Comparison of ENCODE assay signal across 8 cellular contexts in the genomic region with DNA sequence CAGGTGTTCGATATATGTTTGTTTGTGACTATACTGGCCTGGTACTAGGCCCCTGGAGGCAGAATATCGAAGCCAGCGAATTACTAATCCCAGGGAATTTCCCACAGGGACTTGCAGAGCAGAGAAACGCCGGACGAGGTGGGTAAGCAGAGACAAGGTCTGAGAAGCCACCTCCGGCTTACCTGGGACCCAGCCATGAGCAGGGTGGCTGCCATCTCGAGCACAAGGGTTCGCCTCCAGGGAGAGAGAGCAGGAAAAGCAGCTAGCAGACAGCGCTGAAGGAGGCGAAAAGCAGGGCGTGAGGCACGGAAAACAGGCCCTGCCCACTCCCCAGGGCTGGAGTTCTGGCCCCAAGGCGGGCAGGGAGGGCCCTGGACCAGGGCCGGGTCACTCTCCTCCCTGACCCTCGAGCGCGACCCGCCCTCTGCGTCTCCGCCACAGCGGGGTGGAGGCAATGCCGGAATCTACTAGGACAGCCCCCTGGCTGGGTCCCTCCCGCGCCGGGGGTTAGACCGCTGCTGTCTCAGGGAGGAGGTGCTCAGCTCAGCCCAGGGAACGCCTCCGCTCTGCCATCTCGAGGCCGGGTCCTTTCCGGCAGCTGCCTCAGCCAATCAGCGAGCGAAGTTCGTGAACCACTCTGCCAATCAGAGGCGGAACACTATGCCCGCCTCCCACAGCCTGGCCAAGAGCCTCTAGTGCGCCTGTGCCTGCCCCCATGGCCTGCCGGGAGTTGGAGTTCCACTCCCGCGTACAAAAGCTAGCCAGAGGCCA. TPM values are rescaled to one million over a fixed set of nuclear protein-coding genes. Genes with fewer than 3 reads are reported as not detected.
A peak's percentile ranks its signal among the peaks of the same experiment; 100 is the strongest.
DNase-seq lines count a peak whose midpoint lies in the region; ATAC-seq and TF ChIP-seq lines count a peak whose summit lies in the region.

No MANE protein-coding gene starts in this region.

- H3K27ac ChIP-seq in rectal smooth muscle tissue (ENCODE audit: low read depth, low read length) = peak overlapping the region; percentile 96
- H3K27ac ChIP-seq in aorta (ENCODE audit: low read depth in 1 of 2, low read length in 2 of 2) = peak overlapping the region in 1 of 2 donors; percentile 93

- H3K9me3 ChIP-seq in aorta (ENCODE audit: control insufficient read depth, low read length) = no peaks in the 10 kb centered on the region

- WGBS in aorta, 2 donors = 0 to 1% methylated on average over 37 to 41 of the region's 41 CpGs

- DNase-seq in NCI-H2029 (lab: John Stamatoyannopoulos, UW) (peak; percentile 96), T-helper 9 cell (peak; percentile 93), astrocyte of the cerebellum (ENCODE audit: low read depth) (peak; percentile 96), hepatic stellate cell (ENCODE audit: low spot score) (peak; percentile 99), aorta (peak; percentile 99)

- H3K36me3 ChIP-seq in rectal smooth muscle tissue (ENCODE audit: control insufficient read depth, insufficient read depth, low read length) (peaks cover 12% of the 10 kb centered on the region), aorta (ENCODE audit: control insufficient read depth in 1 of 2, insufficient read depth in 2 of 2, low read length in 1 of 2) (peaks cover 0 to under 1% of the 10 kb centered on the region in 2 donors)

- intact Hi-C loops in aorta (cut with DNase I) = loop anchor here in 1 of 2 donors (1.0 to 5.0 kb wide), 2 partner anchors 24 to 34 kb away; a partner anchor contains a TSS

- no peaks in the 10 kb centered on the region for H3K27me3 ChIP-seq in rectal smooth muscle tissue (ENCODE audit: control insufficient read depth, insufficient read depth, low read length)
- no peaks in the 10 kb centered on the region for H3K27me3 ChIP-seq in aorta (ENCODE audit: control insufficient read depth in 1 of 2, insufficient read depth in 2 of 2, low read length in 1 of 2)

- H3K4me3 ChIP-seq in astrocyte of the cerebellum (ENCODE audit: low read depth, low read length) (peak overlapping the region; percentile 87), rectal smooth muscle tissue (ENCODE audit: low read length) (peak overlapping the region; percentile 94), aorta (ENCODE audit: low read length in 2 of 2) (peak overlapping the region; percentile 60 to 75)

- in situ Hi-C loops in astrocyte of the cerebellum (cut with HindIII; ENCODE audit: low sequenced_read_pairs) = no loop called here

- H3K4me1 ChIP-seq in rectal smooth muscle tissue (ENCODE audit: control insufficient read depth, insufficient read depth, low read length) = peaks cover 36% of the 10 kb centered on the region
- H3K4me1 ChIP-seq in aorta (ENCODE audit: control insufficient read depth in 1 of 2, insufficient read depth in 2 of 2, low read length in 2 of 2) = peaks cover 0 to 4% of the 10 kb centered on the region in 2 donors

- ATAC-seq in GM18508 (IDR thresholded peaks at IDR 0.05; ENCODE audit: insufficient read depth, unreplicated experiment) (peak; percentile 86), HG02981 (IDR thresholded peaks at IDR 0.05; ENCODE audit: unreplicated experiment) (peak; percentile 90), aorta (ENCODE audit: low FRiP score) (peak; percentile 97)

- no peak for TF ChIP-seq CTCF in astrocyte of the cerebellum (IDR thresholded peaks at IDR 0.05; ENCODE audit: low read depth, low read length, missing control alignments)

- peak overlapping the region; percentile 83 for H3K9ac ChIP-seq in rectal smooth muscle tissue (ENCODE audit: low read length)

RNA-seq across cellular contexts. Expression of a gene that starts 1.7 kb away (rescaled TPM):
- total RNA-seq in aorta = 10 to 100 TPM; 12.5 to 35.4 TPM
- 1 to 10 TPM; 3.6 to 5.1 TPM for polyA plus RNA-seq in aorta

RNA-seq across cellular contexts. Expression of a gene that starts 23.9 kb away (rescaled TPM):
- 100 to 1,000 TPM; 113 to 120 TPM for total RNA-seq in aorta
- polyA plus RNA-seq in aorta = 10 to 100 TPM; 56.6 to 69.1 TPM

RNA-seq across cellular contexts. Expression of a gene that starts 56.6 kb away (rescaled TPM):
- total RNA-seq in aorta = 10 to 100 TPM; 25.7 to 51.3 TPM
- 10 to 100 TPM; 31.2 to 37.3 TPM for polyA plus RNA-seq in aorta
